8 cellular contexts compared by ENCODE assay signal in genomic region chr12:6925239-6925542, GRCh38. TPM values are rescaled to one million over a fixed set of nuclear protein-coding genes. Genes with fewer than 3 reads are reported as not detected.
DNase-seq lines count a peak whose midpoint lies in the region; ATAC-seq and TF ChIP-seq lines count a peak whose summit lies in the region.

No MANE protein-coding gene starts in this region.

- TF ChIP-seq CTCF in 22Rv1 (IDR thresholded peaks at IDR 0.05) (no peak), colonic mucosa (IDR thresholded peaks at IDR 0.05) (no peak)

- peak overlapping the region in 6 of 10 donors; percentile 81 to 94 (median 92) for H3K27ac Mint-ChIP-seq in naive thymus-derived CD8-positive, alpha-beta T cell

- H3K27me3 ChIP-seq in Karpas-422 (ENCODE audit: low read length): no peaks in the 10 kb centered on the region
- H3K27me3 ChIP-seq in colonic mucosa: no peaks in the 10 kb centered on the region

- peaks cover 73% of the 10 kb centered on the region for H3K4me1 ChIP-seq in Karpas-422 (ENCODE audit: low read length)
- peaks cover 10% of the 10 kb centered on the region for H3K4me1 ChIP-seq in colonic mucosa

- H3K9ac ChIP-seq in Karpas-422 (ENCODE audit: low read length): no peak overlapping the region
- peak overlapping the region; percentile 54 to 92 for H3K9ac ChIP-seq in colonic mucosa (ENCODE audit: low read depth in 2 of 2, low read length in 2 of 2)

- H3K27me3 Mint-ChIP-seq in naive thymus-derived CD8-positive, alpha-beta T cell: no peaks in the 10 kb centered on the region

- H2AFZ ChIP-seq in Karpas-422 (ENCODE audit: low read length): no peak overlapping the region

- H3K79me2 ChIP-seq in Karpas-422 (ENCODE audit: low read length): peaks cover 29% of the 10 kb centered on the region

- peak overlapping the region; percentile 65 for H3K4me2 ChIP-seq in Karpas-422 (ENCODE audit: low read depth, low read length, poor library complexity, severe bottlenecking)

- H3K27ac ChIP-seq in 22Rv1 (peak overlapping the region; percentile 100), Karpas-422 (ENCODE audit: low read length) (no peak overlapping the region), colonic mucosa (peak overlapping the region; percentile 90)

- no peaks in the 10 kb centered on the region for H3K9me2 ChIP-seq in Karpas-422 (replicated peaks; ENCODE audit: insufficient read depth, low read length)

- intact Hi-C loops in colonic mucosa (cut with DNase I): no loop called here

- H3K4me1 Mint-ChIP-seq in naive thymus-derived CD8-positive, alpha-beta T cell: peaks cover 28 to 60% (median 41%) of the 10 kb centered on the region in 4 donors

- H3K36me3 ChIP-seq in Karpas-422 (ENCODE audit: insufficient read depth, low read length): no peaks in the 10 kb centered on the region
- no peaks in the 10 kb centered on the region for H3K36me3 ChIP-seq in colonic mucosa

- H3K9me3 Mint-ChIP-seq in naive thymus-derived CD8-positive, alpha-beta T cell: no peaks in the 10 kb centered on the region

- H3K9me3 ChIP-seq in Karpas-422 (ENCODE audit: low read length): no peaks in the 10 kb centered on the region
- H3K9me3 ChIP-seq in colonic mucosa: no peaks in the 10 kb centered on the region

- H3K36me3 Mint-ChIP-seq in naive thymus-derived CD8-positive, alpha-beta T cell: peaks cover 0 to 24% (median 0%) of the 10 kb centered on the region in 3 donors

- no peak overlapping the region for H3K4me3 ChIP-seq in Karpas-422 (ENCODE audit: low read length)
- no peak overlapping the region for H3K4me3 ChIP-seq in colonic mucosa

- peak overlapping the region in 4 of 10 donors; percentile 59 to 84 (median 72) for H3K4me3 Mint-ChIP-seq in naive thymus-derived CD8-positive, alpha-beta T cell

- no peak for DNase-seq in Karpas-422
- no peak for DNase-seq in colonic mucosa
- DNase-seq in naive thymus-derived CD8-positive, alpha-beta T cell: no peak
- DNase-seq in NOMO-1 (lab: John Stamatoyannopoulos, UW; ENCODE audit: unreplicated experiment in 2 of 2): no peak
- DNase-seq in medulla oblongata (ENCODE audit: extremely low spot score): no peak

- ATAC-seq in naive thymus-derived CD8-positive, alpha-beta T cell: no peak
- ATAC-seq in HG03520 (IDR thresholded peaks at IDR 0.05; ENCODE audit: unreplicated experiment) (no peak), GM21367 (IDR thresholded peaks at IDR 0.05; ENCODE audit: unreplicated experiment) (no peak)

- no peaks in the 10 kb centered on the region for H4K20me1 ChIP-seq in Karpas-422 (ENCODE audit: insufficient read depth, low read depth, low read length)

- POLR2A ChIA-PET in naive thymus-derived CD8-positive, alpha-beta T cell (lab: Charles Lee): interaction anchor here (0.9 to 7.8 kb wide), 13 partner anchors 8 to 183 kb away, joined by 3 to 82 read pairs (median 8); partner anchors contain the start of genes C12orf57, C1R, ENO2 and RNU7-1

RNA-seq across cellular contexts. Expression of gene ATN1, which starts 2.6 kb away (rescaled TPM):
- total RNA-seq in Karpas-422 (2014; rRNA removed; shearing (Covaris generic); ENCODE audit: low replicate concordance): 8.8 and 11.7 TPM in 2 replicates
- 100 to 1,000 TPM in 1 of 2 donors, 10 to 100 TPM in 1; 67.5 to 103 TPM for total RNA-seq in colonic mucosa
- total RNA-seq in naive thymus-derived CD8-positive, alpha-beta T cell: 10 to 100 TPM; 25.7 to 30.3 TPM
- 1 to 10 TPM in 2 of 3 donors, under 1 TPM in 1; 0.35 to 1.4 (median 1.1) TPM for polyA plus RNA-seq in naive thymus-derived CD8-positive, alpha-beta T cell

RNA-seq across cellular contexts. Expression of gene ENO2, which starts 10.8 kb away (rescaled TPM):
- 40.3 and 43.1 TPM in 2 replicates for total RNA-seq in Karpas-422 (2014; rRNA removed; shearing (Covaris generic); ENCODE audit: low replicate concordance)
- total RNA-seq in colonic mucosa: 10 to 100 TPM in 1 of 2 donors, 1 to 10 TPM in 1; 7.6 to 15.7 TPM
- 100 to 1,000 TPM; 141 to 144 TPM for total RNA-seq in naive thymus-derived CD8-positive, alpha-beta T cell
- polyA plus RNA-seq in naive thymus-derived CD8-positive, alpha-beta T cell: 10 to 100 TPM; 19.4 to 29.2 (median 19.7) TPM

RNA-seq across cellular contexts. Expression of gene RNU7-1, which starts 18.4 kb away (rescaled TPM):
- total RNA-seq in Karpas-422 (2014; rRNA removed; shearing (Covaris generic); ENCODE audit: low replicate concordance): not detected in 2 replicates
- not detected for total RNA-seq in colonic mucosa
- not detected for total RNA-seq in naive thymus-derived CD8-positive, alpha-beta T cell
- polyA plus RNA-seq in naive thymus-derived CD8-positive, alpha-beta T cell: not detected

RNA-seq across cellular contexts. Expression of gene C12orf57, which starts 18.6 kb away (rescaled TPM):
- 264 and 402 TPM in 2 replicates for total RNA-seq in Karpas-422 (2014; rRNA removed; shearing (Covaris generic); ENCODE audit: low replicate concordance)
- 100 to 1,000 TPM; 114 to 206 TPM for total RNA-seq in colonic mucosa
- 100 to 1,000 TPM; 518 to 519 TPM for total RNA-seq in naive thymus-derived CD8-positive, alpha-beta T cell
- polyA plus RNA-seq in naive thymus-derived CD8-positive, alpha-beta T cell: 100 to 1,000 TPM; 329 to 399 (median 366) TPM

RNA-seq across cellular contexts. Expression of gene LRRC23, which starts 20.6 kb away (rescaled TPM):
- 8.7 and 9.7 TPM in 2 replicates for total RNA-seq in Karpas-422 (2014; rRNA removed; shearing (Covaris generic); ENCODE audit: low replicate concordance)
- 1 to 10 TPM; 7.3 to 8.0 TPM for total RNA-seq in colonic mucosa
- total RNA-seq in naive thymus-derived CD8-positive, alpha-beta T cell: 10 to 100 TPM; 10.1 to 10.5 TPM
- 1 to 10 TPM; 4.7 to 9.9 (median 8.8) TPM for polyA plus RNA-seq in naive thymus-derived CD8-positive, alpha-beta T cell
